10 cellular contexts compared by ENCODE assay signal in genomic region chrX:42943051-42943450, GRCh38.
DNase-seq lines count a peak whose midpoint lies in the region; ATAC-seq, FAIRE-seq and TF ChIP-seq lines count a peak whose summit lies in the region.
"Had no signal": no experiment of that assay in that cellular context is flagged by ENCODE, and none has a peak within 500 bp of the region (broad histone marks: within the 10 kb centered on the region; RNA-seq: fewer than 3 reads in every experiment).

No MANE protein-coding gene starts in this region.

- peaks cover 8% of the 10 kb centered on the region for H3K9me3 Mint-ChIP-seq in activated T-helper 2 cell treated with anti-CD3 and anti-CD28 coated beads, Interferon-gamma antibody, Interleukin-2, Interleukin-4, amounts not matched to agents 10 μg/mL and 5 μg/mL and 100 μg/mL, durations not matched to agents 14 hours and 24 hours and 36 hours

- H3K36me3 Mint-ChIP-seq in activated T-helper 2 cell treated with anti-CD3 and anti-CD28 coated beads, Interferon-gamma antibody, Interleukin-2, Interleukin-4, amounts not matched to agents 10 μg/mL and 5 μg/mL and 100 μg/mL, durations not matched to agents 14 hours and 24 hours and 36 hours (ENCODE audit: low read depth), result peaks cover 19% of the 10 kb centered on the region

- FAIRE-seq in GM19239 (lab: Jason Lieb, UNC), result peak; percentile 97

- no peaks in the 10 kb centered on the region for H3K27me3 Mint-ChIP-seq in activated T-helper 2 cell treated with anti-CD3 and anti-CD28 coated beads, Interferon-gamma antibody, Interleukin-2, Interleukin-4, amounts not matched to agents 10 μg/mL and 5 μg/mL and 100 μg/mL, durations not matched to agents 14 hours and 24 hours and 36 hours (ENCODE audit: low read depth)

- DNase-seq in GM19239 (ENCODE audit: insufficient read length, low spot score) (no peak), COLO668 (lab: John Stamatoyannopoulos, UW; ENCODE audit: unreplicated experiment) (no peak), foreskin keratinocyte (no peak), putamen (ENCODE audit: low spot score) (no peak)
- peak; percentile 9 for DNase-seq in activated T-helper 2 cell treated with anti-CD3 and anti-CD28 coated beads, Interferon-gamma antibody, Interleukin-2, Interleukin-4, amounts not matched to agents 10 μg/mL and 5 μg/mL and 100 μg/mL, durations not matched to agents 14 hours and 24 hours and 36 hours (ENCODE audit: low spot score)
- DNase-seq: Right ventricle myocardium superior had no signal

- H3K27ac ChIP-seq in BLaER1 treated with 17β-estradiol and CSF1 and Interleukin-3, amounts not matched to agents 10 nM and 100 nM, result peak overlapping the region in 9 of 11 experiments; percentile 28 to 78 (median 70); a peak in 17 of 22 replicates
- H3K27ac ChIP-seq in gastroesophageal sphincter, result no peak overlapping the region
- no peak overlapping the region for H3K27ac ChIP-seq in foreskin keratinocyte
- H3K27ac ChIP-seq: epithelial cell of prostate had no signal

- intact Hi-C loops in activated T-helper 2 cell treated with anti-CD3 and anti-CD28 coated beads, Interferon-gamma antibody, Interleukin-2, Interleukin-4, amounts not matched to agents 10 μg/mL and 5 μg/mL and 100 μg/mL, durations not matched to agents 14 hours and 24 hours and 36 hours (cut with micrococcal nuclease), result no loop called here

- TF ChIP-seq EP300 in gastroesophageal sphincter (IDR thresholded peaks at IDR 0.05), result no peak

- peaks cover 10 to 26% (median 15%) of the 10 kb centered on the region in 10 experiments for H3K4me1 ChIP-seq in BLaER1 treated with 17β-estradiol and CSF1 and Interleukin-3, amounts not matched to agents 10 nM and 100 nM
- H3K4me1 ChIP-seq in gastroesophageal sphincter (no peaks in the 10 kb centered on the region), foreskin keratinocyte (no peaks in the 10 kb centered on the region)

- H3K27ac Mint-ChIP-seq in activated T-helper 2 cell treated with anti-CD3 and anti-CD28 coated beads, Interferon-gamma antibody, Interleukin-2, Interleukin-4, amounts not matched to agents 10 μg/mL and 5 μg/mL and 100 μg/mL, durations not matched to agents 14 hours and 24 hours and 36 hours, result peak overlapping the region; percentile 82

- peak overlapping the region; percentile 14 to 64 (median 49); a peak in 19 of 22 replicates for H3K4me2 ChIP-seq in BLaER1 treated with 17β-estradiol and CSF1 and Interleukin-3, amounts not matched to agents 10 nM and 100 nM

- peaks cover 0 to 18% (median 13%) of the 10 kb centered on the region in 11 experiments; a peak in 14 of 22 replicates for H3K9me3 ChIP-seq in BLaER1 treated with 17β-estradiol and CSF1 and Interleukin-3, amounts not matched to agents 10 nM and 100 nM (replicated peaks in 1 of 11)
- no peaks in the 10 kb centered on the region for H3K9me3 ChIP-seq in gastroesophageal sphincter

- peak; percentile 31 for ATAC-seq in HG03139 (IDR thresholded peaks at IDR 0.05; ENCODE audit: unreplicated experiment)
- ATAC-seq in gastroesophageal sphincter, result no peak
- ATAC-seq in foreskin keratinocyte, result no peak

- H3K9ac ChIP-seq in BLaER1 treated with 17β-estradiol and CSF1 and Interleukin-3, amounts not matched to agents 10 nM and 100 nM, result peak overlapping the region in 7 of 11 experiments; percentile 16 to 53 (median 43); a peak in 9 of 22 replicates

- H3K4me3 ChIP-seq in BLaER1 treated with 17β-estradiol and CSF1 and Interleukin-3, amounts not matched to agents 10 nM and 100 nM, result no peak overlapping the region
- H3K4me3 ChIP-seq in gastroesophageal sphincter, result no peak overlapping the region

- H3K27me3 ChIP-seq in BLaER1 treated with 17β-estradiol and CSF1 and Interleukin-3, amounts not matched to agents 10 nM and 100 nM, result peaks cover 76 to 99% (median 97%) of the 10 kb centered on the region in 11 experiments
- no peaks in the 10 kb centered on the region for H3K27me3 ChIP-seq in gastroesophageal sphincter
- no peaks in the 10 kb centered on the region for H3K27me3 ChIP-seq in foreskin keratinocyte

- WGBS in gastroesophageal sphincter (ENCODE audit: low coverage in 1 of 2), 2 donors, result no CpG with 5 or more reads among the region's 3 CpGs

- H3K4me3 Mint-ChIP-seq in activated T-helper 2 cell treated with anti-CD3 and anti-CD28 coated beads, Interferon-gamma antibody, Interleukin-2, Interleukin-4, amounts not matched to agents 10 μg/mL and 5 μg/mL and 100 μg/mL, durations not matched to agents 14 hours and 24 hours and 36 hours (ENCODE audit: low read depth), result no peak overlapping the region

- H3K36me3 ChIP-seq in BLaER1 treated with 17β-estradiol and CSF1 and Interleukin-3, amounts not matched to agents 10 nM and 100 nM, result no peaks in the 10 kb centered on the region
- no peaks in the 10 kb centered on the region for H3K36me3 ChIP-seq in gastroesophageal sphincter

- TF ChIP-seq CTCF in gastroesophageal sphincter (IDR thresholded peaks at IDR 0.05) (no peak), foreskin keratinocyte (conservative IDR thresholded peaks at IDR 0.05) (no peak)

- no peak for TF ChIP-seq POLR2A in gastroesophageal sphincter (IDR thresholded peaks at IDR 0.05)

- H4K20me1 ChIP-seq in BLaER1 treated with 17β-estradiol and CSF1 and Interleukin-3, amounts not matched to agents 10 nM and 100 nM, result no peaks in the 10 kb centered on the region; a peak in 1 of 22 replicates

- peaks cover 67% of the 10 kb centered on the region for H3K4me1 Mint-ChIP-seq in activated T-helper 2 cell treated with anti-CD3 and anti-CD28 coated beads, Interferon-gamma antibody, Interleukin-2, Interleukin-4, amounts not matched to agents 10 μg/mL and 5 μg/mL and 100 μg/mL, durations not matched to agents 14 hours and 24 hours and 36 hours (ENCODE audit: low read depth)

Comparison
In these comparisons a context has a peak if more than half of its experiments do, and no peak if none do; other contexts are left out.
1. H3K27ac ChIP-seq: peak in BLaER1 treated with 17β-estradiol and CSF1 and Interleukin-3, amounts not matched to agents 10 nM and 100 nM (9 of 11); none in gastroesophageal sphincter (0 of 4) and foreskin keratinocyte (single experiment).